17 cellular contexts compared by ENCODE assay signal in genomic region chr5:141496038-141496437, GRCh38. TPM values are rescaled to one million over a fixed set of nuclear protein-coding genes. Genes with fewer than 3 reads are reported as not detected.
DNase-seq lines count a peak whose midpoint lies in the region; ATAC-seq and TF ChIP-seq lines count a peak whose summit lies in the region.
"Had no signal": no experiment of that assay in that cellular context is flagged by ENCODE, and none has a peak within 500 bp of the region (broad histone marks: within the 10 kb centered on the region; RNA-seq: fewer than 3 reads in every experiment).

No MANE protein-coding gene starts in this region.

- intact Hi-C loops in psoas muscle (cut with DNase I): no loop called here

- no peaks in the 10 kb centered on the region for H3K27me3 ChIP-seq in BLaER1 treated with 17β-estradiol and CSF1 and Interleukin-3, amounts not matched to agents 10 nM and 100 nM
- peaks cover 0 to 5% (median 0%) of the 10 kb centered on the region in 3 donors for H3K27me3 ChIP-seq in psoas muscle (ENCODE audit: insufficient read depth in 3 of 3, low read length in 2 of 3)

- H3K4me1 Mint-ChIP-seq in chondrocyte (ENCODE audit: low read depth): peaks cover 45% of the 10 kb centered on the region

- peak; percentile 15 for DNase-seq in NB4 (ENCODE audit: low read depth)
- DNase-seq in chondrocyte (ENCODE audit: low spot score): peak; percentile 72
- DNase-seq in mesenteric fat pad (ENCODE audit: low spot score): peak; percentile 73
- DNase-seq in psoas muscle: no peak
- DNase-seq in SW480 (ENCODE audit: low spot score): no peak
- DNase-seq: activated naive CD4-positive, alpha-beta T cell treated with anti-CD3 and anti-CD28 coated beads, Interleukin-2, amount 50 U/mL, for 16 hours; Calu3; cerebellar nuclear complex; heart left ventricle; lower lobe of right lung; NCI-H2227 treated with DMSO at 0.1 percent for 48 hours; occipital lobe had no signal

- H3K4me1 ChIP-seq in BLaER1 treated with 17β-estradiol and CSF1 and Interleukin-3, amounts not matched to agents 10 nM and 100 nM: peaks cover 55 to 85% (median 79%) of the 10 kb centered on the region in 10 experiments
- H3K4me1 ChIP-seq in psoas muscle: no peaks in the 10 kb centered on the region

- no peaks in the 10 kb centered on the region for H3K27me3 Mint-ChIP-seq in chondrocyte (ENCODE audit: low read depth)

- peak overlapping the region; percentile 93 to 99 (median 97) for H3K4me2 ChIP-seq in BLaER1 treated with 17β-estradiol and CSF1 and Interleukin-3, amounts not matched to agents 10 nM and 100 nM

- H3K9me3 Mint-ChIP-seq in chondrocyte (ENCODE audit: low read depth): no peaks in the 10 kb centered on the region
- H3K9me3 Mint-ChIP-seq: T-helper 1 cell treated with Interleukin-12 subunit alpha and Interleukin-12 subunit beta and Interleukin-4 antibody, amounts not matched to agents 30 μg/mL and 1 μg/mL, for 36 hours had no signal

- peak overlapping the region in 10 of 11 experiments; percentile 24 to 97 (median 93); a peak in 20 of 22 replicates for H3K27ac ChIP-seq in BLaER1 treated with 17β-estradiol and CSF1 and Interleukin-3, amounts not matched to agents 10 nM and 100 nM
- no peak overlapping the region for H3K27ac ChIP-seq in psoas muscle
- H3K27ac ChIP-seq: lower lobe of right lung had no signal

- no peaks in the 10 kb centered on the region for H3K9me3 ChIP-seq in BLaER1 treated with 17β-estradiol and CSF1 and Interleukin-3, amounts not matched to agents 10 nM and 100 nM (replicated peaks in 1 of 11)
- H3K9me3 ChIP-seq in psoas muscle: no peaks in the 10 kb centered on the region
- H3K9me3 ChIP-seq: heart left ventricle, lower lobe of right lung had no signal

- 66 to 77% (median 68%) methylated on average over 4 of the region's 4 CpGs for WGBS in psoas muscle, 3 donors

- ATAC-seq in psoas muscle (no peak), GM19452 (IDR thresholded peaks at IDR 0.05; ENCODE audit: unreplicated experiment) (no peak), GM21447 (IDR thresholded peaks at IDR 0.05; ENCODE audit: unreplicated experiment) (no peak)
- ATAC-seq: activated CD4-positive, CD25-positive, alpha-beta regulatory T cell treated with anti-CD3 and anti-CD28 coated beads, Interleukin-2, amount 50 U/mL, for 24 hours; heart left ventricle; lower lobe of right lung had no signal

- H3K36me3 ChIP-seq in BLaER1 treated with 17β-estradiol and CSF1 and Interleukin-3, amounts not matched to agents 10 nM and 100 nM: peaks cover 7 to 58% (median 34%) of the 10 kb centered on the region in 11 experiments; a peak in 18 of 22 replicates
- H3K36me3 ChIP-seq in psoas muscle (ENCODE audit: insufficient read depth in 1 of 2, low read depth in 1 of 2): peaks cover 0 to 10% of the 10 kb centered on the region in 2 donors

- peak overlapping the region in 9 of 10 experiments; percentile 46 to 77 (median 55); a peak in 18 of 20 replicates for H3K4me3 ChIP-seq in BLaER1 treated with 17β-estradiol and CSF1 and Interleukin-3, amounts not matched to agents 10 nM and 100 nM
- H3K4me3 ChIP-seq in NB4 (ENCODE audit: low read depth, low read length) (no peak overlapping the region), psoas muscle (no peak overlapping the region)
- H3K4me3 ChIP-seq: heart left ventricle, lower lobe of right lung had no signal

- peak overlapping the region in 10 of 11 experiments; percentile 82 to 90 (median 86); a peak in 19 of 22 replicates for H3K9ac ChIP-seq in BLaER1 treated with 17β-estradiol and CSF1 and Interleukin-3, amounts not matched to agents 10 nM and 100 nM

- H3K36me3 Mint-ChIP-seq in chondrocyte (ENCODE audit: low read depth): peaks cover 6% of the 10 kb centered on the region

- no peak for TF ChIP-seq POLR2A in NB4 (IDR thresholded peaks at IDR 0.05; ENCODE audit: extremely low read depth, insufficient read length)

- peak overlapping the region; percentile 38 for H3K4me3 Mint-ChIP-seq in chondrocyte (ENCODE audit: unreplicated experiment)
- H3K4me3 Mint-ChIP-seq: T-helper 1 cell treated with Interleukin-12 subunit alpha and Interleukin-12 subunit beta and Interleukin-4 antibody, amounts not matched to agents 30 μg/mL and 1 μg/mL, for 36 hours had no signal

- peaks cover 0 to 5% (median 0%) of the 10 kb centered on the region in 11 experiments; a peak in 4 of 22 replicates for H4K20me1 ChIP-seq in BLaER1 treated with 17β-estradiol and CSF1 and Interleukin-3, amounts not matched to agents 10 nM and 100 nM

- TF ChIP-seq CTCF in NB4 (IDR thresholded peaks at IDR 0.05; ENCODE audit: low read depth, low read length) (no peak), chondrocyte (IDR thresholded peaks at IDR 0.05) (no peak), psoas muscle (IDR thresholded peaks at IDR 0.05) (no peak)

- H3K27ac Mint-ChIP-seq in chondrocyte (ENCODE audit: unreplicated experiment): peak overlapping the region; percentile 86
- H3K27ac Mint-ChIP-seq: T-helper 1 cell treated with Interleukin-12 subunit alpha and Interleukin-12 subunit beta and Interleukin-4 antibody, amounts not matched to agents 30 μg/mL and 1 μg/mL, for 36 hours had no signal

RNA-seq across cellular contexts. Expression of gene PCDHGC5, which starts 7.2 kb away (rescaled TPM):
- 1.7 to 3.6 TPM (median 2.0 TPM) in 3 replicates for total RNA-seq in chondrocyte
- total RNA-seq in mesenteric fat pad: 1.1 TPM
- 1 to 10 TPM in 1 of 4 donors, under 1 TPM in 3; 0.49 to 1.2 (median 0.65) TPM for total RNA-seq in psoas muscle
- polyA plus RNA-seq in psoas muscle: under 1 TPM in 2 of 3 donors, not detected in 1; 0.08 to 0.95 TPM

RNA-seq across cellular contexts. Expression of gene PCDHGC4, which starts 11.2 kb away (rescaled TPM):
- total RNA-seq in chondrocyte: 0.72 to 1.8 TPM (median 1.1 TPM) in 3 replicates
- 1.7 TPM for total RNA-seq in mesenteric fat pad
- total RNA-seq in psoas muscle: 1 to 10 TPM in 1 of 4 donors, under 1 TPM in 3; 0.36 to 1.2 (median 0.65) TPM
- under 1 TPM in 2 of 3 donors, not detected in 1; 0.06 to 0.18 TPM for polyA plus RNA-seq in psoas muscle

RNA-seq across cellular contexts. Expression of gene PCDHGC3, which starts 20.3 kb away (rescaled TPM):
- total RNA-seq in chondrocyte: 68.9 to 91.8 TPM (median 90.8 TPM) in 3 replicates
- total RNA-seq in mesenteric fat pad: 46.8 TPM
- 10 to 100 TPM in 3 of 4 donors, 1 to 10 TPM in 1; 7.3 to 25.2 (median 14.2) TPM for total RNA-seq in psoas muscle
- polyA plus RNA-seq in psoas muscle: 10 to 100 TPM in 1 of 3 donors, 1 to 10 TPM in 2; 8.6 to 22.3 (median 9.0) TPM

Comparison
In these comparisons a context has a peak if more than half of its experiments do, and no peak if none do; other contexts are left out.
1. H3K4me3 ChIP-seq: peak in BLaER1 treated with 17β-estradiol and CSF1 and Interleukin-3, amounts not matched to agents 10 nM and 100 nM (9 of 10); none in NB4 (single experiment) and psoas muscle (single experiment).
2. DNase-seq: peak in NB4 (single experiment), chondrocyte (single experiment) and mesenteric fat pad (single experiment); none in psoas muscle (0 of 2) and SW480 (single experiment).